ENCODE assay signal across 10 cellular contexts in the genomic region with DNA sequence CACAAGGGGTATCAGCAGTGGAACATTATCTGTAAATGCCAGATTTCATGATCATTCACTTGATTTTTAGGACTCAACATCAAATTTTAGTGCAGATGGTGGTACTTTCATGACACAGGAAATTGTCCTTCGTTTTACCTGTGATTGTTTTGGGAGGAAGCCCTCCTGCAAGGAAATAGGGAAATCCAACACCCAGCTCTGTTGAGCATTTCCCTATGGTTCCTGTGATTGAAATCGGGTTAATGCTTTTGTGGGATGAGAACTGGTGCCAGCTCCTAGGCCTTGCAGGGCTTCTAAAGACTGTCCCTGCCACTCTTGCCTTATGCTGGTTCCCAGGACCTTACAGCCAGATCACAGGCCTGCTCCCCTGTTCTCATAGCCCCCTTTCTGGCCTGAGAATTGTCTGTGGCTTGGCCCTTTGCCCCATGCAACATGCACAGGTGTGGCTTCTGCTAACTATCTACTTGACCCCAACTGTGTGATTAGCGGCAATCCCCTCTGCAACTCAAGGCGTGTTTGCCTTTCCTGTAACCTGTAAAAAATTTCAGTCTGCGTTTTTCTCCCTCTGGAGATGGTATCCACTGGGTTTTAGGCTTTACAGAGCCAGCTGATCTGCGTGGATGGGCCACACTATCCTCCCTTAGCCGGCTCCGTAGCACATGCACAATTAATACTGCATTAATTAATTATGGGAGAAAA.
DNase-seq lines count a peak whose midpoint lies in the region; ATAC-seq and TF ChIP-seq lines count a peak whose summit lies in the region.
"Had no signal": no experiment of that assay in that cellular context is flagged by ENCODE, and none has a peak within 500 bp of the region (broad histone marks: within the 10 kb centered on the region; RNA-seq: fewer than 3 reads in every experiment).

No MANE protein-coding gene starts in this region.

- ATAC-seq in DND-41 (ENCODE audit: insufficient read depth, low read depth), result no peak
- peak; percentile 39 for ATAC-seq in GM19372 (IDR thresholded peaks at IDR 0.05; ENCODE audit: low read depth, unreplicated experiment)
- peak; percentile 39 for ATAC-seq in HG03095 (IDR thresholded peaks at IDR 0.05; ENCODE audit: unreplicated experiment)
- ATAC-seq in PC-3, result no peak
- ATAC-seq: heart right ventricle had no signal

- DNase-seq in DND-41 (no peak), ecto neural progenitor cell (ENCODE audit: low spot score) (peak; percentile 28), PC-3 (no peak), hepatocyte (ENCODE audit: low spot score) (no peak), epidermal melanocyte (ENCODE audit: insufficient read length, low spot score) (no peak), 8988T (no peak)
- DNase-seq: activated naive CD4-positive, alpha-beta T cell treated with Interleukin-2 at 50 U/mL for 16 hours; heart right ventricle had no signal

- H3F3A ChIP-seq in PC-3 (ENCODE audit: low read length, unreplicated experiment), result no peaks in the 10 kb centered on the region

- H4K20me1 ChIP-seq in DND-41 (ENCODE audit: insufficient read depth, low read length) (no peaks in the 10 kb centered on the region), PC-3 (ENCODE audit: low read length) (no peaks in the 10 kb centered on the region), hepatocyte (ENCODE audit: insufficient read depth, poor library complexity, severe bottlenecking) (no peaks in the 10 kb centered on the region)

- CTCF ChIA-PET in PC-3 (lab: Charles Lee), result no interaction called here

- no peak overlapping the region for H3K4me3 ChIP-seq in DND-41 (ENCODE audit: low read depth in 1 of 2, low read length in 2 of 2)
- no peak overlapping the region for H3K4me3 ChIP-seq in PC-3 (ENCODE audit: low read length)
- no peak overlapping the region for H3K4me3 ChIP-seq in hepatocyte
- H3K4me3 ChIP-seq: heart right ventricle had no signal

- no peak overlapping the region for H3K4me2 ChIP-seq in DND-41 (ENCODE audit: insufficient read depth, low read length)
- H3K4me2 ChIP-seq in PC-3 (ENCODE audit: low read length), result no peak overlapping the region
- H3K4me2 ChIP-seq in hepatocyte, result no peak overlapping the region

- intact Hi-C loops in PC-3 (cut with micrococcal nuclease), result no loop called here

- H3K4me1 ChIP-seq in DND-41 (ENCODE audit: insufficient read depth, low read length), result peaks cover 58% of the 10 kb centered on the region
- no peaks in the 10 kb centered on the region for H3K4me1 ChIP-seq in PC-3 (ENCODE audit: insufficient read depth, low read length)
- peaks cover 23% of the 10 kb centered on the region for H3K4me1 ChIP-seq in hepatocyte (ENCODE audit: insufficient read depth)

- H3K36me3 ChIP-seq in DND-41 (ENCODE audit: insufficient read depth, low read length), result peaks cover 70% of the 10 kb centered on the region
- no peaks in the 10 kb centered on the region for H3K36me3 ChIP-seq in PC-3 (ENCODE audit: low read depth, low read length)
- no peaks in the 10 kb centered on the region for H3K36me3 ChIP-seq in hepatocyte (replicated peaks; ENCODE audit: insufficient read depth, low read depth)

- 90% methylated on average over 8 of the region's 8 CpGs for WGBS in hepatocyte (ENCODE audit: low lambda C conversion rate, missing lambda C conversion rate)

- BruUV-seq in PC-3 (replicated peaks; lab: Mats Ljungman, UMichigan), result no TSS peak

- H3K27ac ChIP-seq in DND-41 (ENCODE audit: low read length) (peak overlapping the region; percentile 77), PC-3 (ENCODE audit: low read length) (no peak overlapping the region), hepatocyte (no peak overlapping the region)

- H3K79me2 ChIP-seq in DND-41 (ENCODE audit: insufficient read depth, low read length), result peaks cover 83% of the 10 kb centered on the region
- H3K79me2 ChIP-seq in PC-3 (ENCODE audit: low read length), result no peaks in the 10 kb centered on the region
- peaks cover 10% of the 10 kb centered on the region for H3K79me2 ChIP-seq in hepatocyte

- POLR2A ChIA-PET in PC-3 (lab: Charles Lee; ENCODE audit: unreplicated experiment), result no interaction called here

- TF ChIP-seq CTCF in DND-41 (IDR thresholded peaks at IDR 0.05; ENCODE audit: borderline replicate concordance, extremely low read depth, low read length, poor library complexity, severe bottlenecking) (no peak), PC-3 (conservative IDR thresholded peaks at IDR 0.05; ENCODE audit: low read depth, low read length) (no peak), hepatocyte (IDR thresholded peaks at IDR 0.05; ENCODE audit: poor library complexity) (no peak)

- no peaks in the 10 kb centered on the region for H3K9me3 ChIP-seq in DND-41 (ENCODE audit: insufficient read depth, low read length, severe bottlenecking)
- no peaks in the 10 kb centered on the region for H3K9me3 ChIP-seq in PC-3 (ENCODE audit: low read length)
- no peaks in the 10 kb centered on the region for H3K9me3 ChIP-seq in hepatocyte (ENCODE audit: low read depth)
- H3K9me3 ChIP-seq: heart right ventricle had no signal

- no peak overlapping the region for H3K9ac ChIP-seq in DND-41 (ENCODE audit: low read depth, low read length)
- H3K9ac ChIP-seq in PC-3 (ENCODE audit: low read length), result no peak overlapping the region

- H2AFZ ChIP-seq in DND-41 (ENCODE audit: low read depth, low read length), result no peak overlapping the region
- no peak overlapping the region for H2AFZ ChIP-seq in PC-3 (ENCODE audit: low read length)
- H2AFZ ChIP-seq in hepatocyte, result no peak overlapping the region

- no peaks in the 10 kb centered on the region for H3K27me3 ChIP-seq in DND-41 (ENCODE audit: insufficient read depth, low read length, poor library complexity)
- no peaks in the 10 kb centered on the region for H3K27me3 ChIP-seq in PC-3 (ENCODE audit: low read length)
- H3K27me3 ChIP-seq in hepatocyte, result no peaks in the 10 kb centered on the region
- H3K27me3 ChIP-seq: heart right ventricle had no signal

- H3K9me2 ChIP-seq in PC-3 (replicated peaks; ENCODE audit: low read length) (no peaks in the 10 kb centered on the region), hepatocyte (replicated peaks; ENCODE audit: insufficient read depth) (no peaks in the 10 kb centered on the region)

Comparison
In these comparisons a context has a peak if more than half of its experiments do, and no peak if none do; other contexts are left out.
1. ATAC-seq: peak in GM19372 (single experiment) and HG03095 (single experiment); none in DND-41 (single experiment) and PC-3 (single experiment).